Comparison of ENCODE assay signal across 12 cellular contexts in genomic region chr18:74013955-74014354, GRCh38.
DNase-seq lines count a peak whose midpoint lies in the region; ATAC-seq and TF ChIP-seq lines count a peak whose summit lies in the region.
"Had no signal": no experiment of that assay in that cellular context is flagged by ENCODE, and none has a peak within 500 bp of the region (broad histone marks: within the 10 kb centered on the region; RNA-seq: fewer than 3 reads in every experiment).

No MANE protein-coding gene starts in this region.

- no peaks in the 10 kb centered on the region for H3K9me3 Mint-ChIP-seq in activated naive CD4-positive, alpha-beta T cell treated with anti-CD3 and anti-CD28 coated beads, Interleukin-2, amount 10 ng/mL, durations not matched to agents 7 days and 5 days
- H3K9me3 Mint-ChIP-seq in osteocyte (ENCODE audit: unreplicated experiment) = no peaks in the 10 kb centered on the region
- H3K9me3 Mint-ChIP-seq: central memory CD8-positive, alpha-beta T cell had no signal

- H3K4me3 ChIP-seq in fibroblast of the aortic adventitia (ENCODE audit: low read depth, low read length) = no peak overlapping the region

- DNase-seq in A172 (ENCODE audit: low spot score) (peak; percentile 32), RKO (ENCODE audit: low spot score) (peak; percentile 40), fibroblast of the aortic adventitia (ENCODE audit: low read depth) (peak; percentile 84), NCI-H2107 (lab: John Stamatoyannopoulos, UW) (no peak), osteocyte (ENCODE audit: extremely low spot score, unreplicated experiment) (no peak)
- DNase-seq in activated naive CD4-positive, alpha-beta T cell treated with anti-CD3 and anti-CD28 coated beads, Interleukin-2, amount 10 ng/mL, durations not matched to agents 7 days and 5 days = no peak
- DNase-seq: BE2C, midbrain, T-helper 2 cell had no signal

- H3K27ac Mint-ChIP-seq in activated naive CD4-positive, alpha-beta T cell treated with anti-CD3 and anti-CD28 coated beads, Interleukin-2, amount 10 ng/mL, durations not matched to agents 7 days and 5 days = no peak overlapping the region
- no peak overlapping the region for H3K27ac Mint-ChIP-seq in osteocyte (ENCODE audit: unreplicated experiment)

- CTCF ChIA-PET in activated naive CD4-positive, alpha-beta T cell treated with anti-CD3 and anti-CD28 coated beads, Interleukin-2, amount 10 ng/mL, durations not matched to agents 7 days and 5 days (lab: Charles Lee) = interaction anchor here (1.1 kb wide), 1 partner anchor 10 kb away, joined by 3 read pairs; no protein-coding TSS in a partner anchor

- H3K4me1 Mint-ChIP-seq in activated naive CD4-positive, alpha-beta T cell treated with anti-CD3 and anti-CD28 coated beads, Interleukin-2, amount 10 ng/mL, durations not matched to agents 7 days and 5 days = no peaks in the 10 kb centered on the region
- H3K4me1 Mint-ChIP-seq in osteocyte (ENCODE audit: unreplicated experiment) = no peaks in the 10 kb centered on the region
- H3K4me1 Mint-ChIP-seq: central memory CD8-positive, alpha-beta T cell had no signal

- no peaks in the 10 kb centered on the region for H3K27me3 Mint-ChIP-seq in activated naive CD4-positive, alpha-beta T cell treated with anti-CD3 and anti-CD28 coated beads, Interleukin-2, amount 10 ng/mL, durations not matched to agents 7 days and 5 days
- H3K27me3 Mint-ChIP-seq in osteocyte (ENCODE audit: unreplicated experiment) = no peaks in the 10 kb centered on the region

- ATAC-seq in GM21529 (IDR thresholded peaks at IDR 0.05; ENCODE audit: unreplicated experiment) (peak; percentile 65), GM19455 (IDR thresholded peaks at IDR 0.05; ENCODE audit: unreplicated experiment) (no peak)

- no peak overlapping the region for H3K4me3 Mint-ChIP-seq in activated naive CD4-positive, alpha-beta T cell treated with anti-CD3 and anti-CD28 coated beads, Interleukin-2, amount 10 ng/mL, durations not matched to agents 7 days and 5 days
- no peak overlapping the region for H3K4me3 Mint-ChIP-seq in osteocyte (ENCODE audit: unreplicated experiment)
- H3K4me3 Mint-ChIP-seq: central memory CD8-positive, alpha-beta T cell had no signal

- TF ChIP-seq CTCF in fibroblast of the aortic adventitia (IDR thresholded peaks at IDR 0.05; ENCODE audit: insufficient read depth, low read length) (no peak), osteocyte (IDR thresholded peaks at IDR 0.05) (no peak)

- no peaks in the 10 kb centered on the region for H3K36me3 Mint-ChIP-seq in activated naive CD4-positive, alpha-beta T cell treated with anti-CD3 and anti-CD28 coated beads, Interleukin-2, amount 10 ng/mL, durations not matched to agents 7 days and 5 days
- H3K36me3 Mint-ChIP-seq in osteocyte (ENCODE audit: unreplicated experiment) = no peaks in the 10 kb centered on the region

Comparison
In these comparisons a context has a peak if more than half of its experiments do, and no peak if none do; other contexts are left out.
1. DNase-seq: peak in A172 (single experiment), RKO (single experiment) and fibroblast of the aortic adventitia (single experiment); none in NCI-H2107 (single experiment), activated naive CD4-positive, alpha-beta T cell treated with anti-CD3 and anti-CD28 coated beads, Interleukin-2, amount 10 ng/mL, durations not matched to agents 7 days and 5 days (single experiment) and osteocyte (single experiment).